13 cellular contexts compared by ENCODE assay signal in the genomic region with DNA sequence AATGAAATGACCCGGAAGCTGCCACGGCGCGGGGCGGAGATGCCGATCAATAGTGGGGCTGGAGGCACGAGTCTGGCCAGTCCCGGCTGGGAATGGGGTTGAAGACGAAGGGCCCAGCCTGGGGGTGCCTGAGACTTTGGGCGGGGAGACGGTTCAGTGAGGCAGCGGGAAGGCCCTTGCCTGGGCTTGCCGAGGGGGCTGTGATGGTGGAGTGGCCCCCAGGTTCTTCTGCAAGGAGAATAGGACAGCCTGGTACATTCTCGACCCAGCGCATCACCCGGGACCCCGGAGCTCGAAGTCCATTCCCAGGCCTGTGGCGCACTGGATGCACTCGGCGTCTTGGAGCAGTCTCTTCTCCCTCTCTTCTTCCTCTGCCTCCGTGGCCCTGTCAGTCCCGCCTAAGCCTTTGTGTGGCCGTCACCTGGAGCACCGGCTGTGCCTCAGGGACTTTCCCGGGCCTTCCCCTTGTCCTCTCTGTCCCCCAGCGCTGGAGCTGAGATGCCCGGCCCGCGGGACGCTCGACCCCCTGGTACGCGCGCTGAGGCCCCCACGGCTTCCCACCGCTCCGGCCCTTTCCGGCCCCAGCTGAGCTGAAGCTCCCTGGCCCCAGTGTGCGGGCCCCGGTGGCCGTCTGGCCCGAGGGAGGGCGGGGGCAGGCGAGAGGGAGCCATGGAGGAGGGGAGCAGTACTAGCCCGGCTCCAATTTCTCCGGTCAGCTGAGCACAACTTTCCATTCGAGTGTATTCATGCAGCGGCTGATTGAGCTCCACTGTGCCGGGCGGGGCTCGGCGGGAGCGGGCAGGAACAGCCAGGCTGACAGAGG. TPM values are rescaled to one million over a fixed set of nuclear protein-coding genes. Genes with fewer than 3 reads are reported as not detected.
DNase-seq lines count a peak whose midpoint lies in the region; ATAC-seq and TF ChIP-seq lines count a peak whose summit lies in the region.
"Had no signal": no experiment of that assay in that cellular context is flagged by ENCODE, and none has a peak within 500 bp of the region (broad histone marks: within the 10 kb centered on the region; RNA-seq: fewer than 3 reads in every experiment).

No MANE protein-coding gene starts in this region.

- ATAC-seq in Right ventricle myocardium inferior (no peak), left lung (peak; percentile 59), thoracic aorta (ENCODE audit: insufficient number of reproducible peaks, low FRiP score, low read depth) (no peak), HG02759 (IDR thresholded peaks at IDR 0.05; ENCODE audit: unreplicated experiment) (no peak)
- ATAC-seq: natural killer cell treated with Interleukin-12 subunit alpha and Interleukin-12 subunit beta and Interleukin-15 and Interleukin-18, amount 100 ng/mL, for 72 hours had no signal

- no peaks in the 10 kb centered on the region for H3K9me3 ChIP-seq in cardiac muscle cell (ENCODE audit: low read depth)
- H3K9me3 ChIP-seq in left lung: no peaks in the 10 kb centered on the region
- H3K9me3 ChIP-seq in thoracic aorta: no peaks in the 10 kb centered on the region
- no peaks in the 10 kb centered on the region for H3K9me3 ChIP-seq in esophagus squamous epithelium

- peak; percentile 52 to 82 for DNase-seq in cardiac muscle cell (ENCODE audit: low read depth in 1 of 2, low spot score in 1 of 2)
- no peak for DNase-seq in Right ventricle myocardium inferior (ENCODE audit: missing footprints)
- DNase-seq in caudate nucleus (lab: John Stamatoyannopoulos, UW): peak in 34 of 61 donors; percentile 5 to 78 (median 50)
- DNase-seq in left lung: peak in 1 of 2 donors; percentile 64
- DNase-seq in thoracic aorta (ENCODE audit: low spot score): no peak
- no peak for DNase-seq in activated CD4-positive, CD25-positive, alpha-beta regulatory T cell treated with anti-CD3 and anti-CD28 coated beads, Interleukin-2, amount 50 U/mL, for 72 hours
- DNase-seq in esophagus squamous epithelium (lab: John Stamatoyannopoulos, UW): no peak
- DNase-seq: stimulated activated CD8-positive, alpha-beta memory T cell treated with anti-CD3 and anti-CD28 coated beads, Interleukin-4, amount 100 ng/mL, for 48 hours had no signal

- peak overlapping the region; percentile 23 for H3K4me3 ChIP-seq in cardiac muscle cell
- no peak overlapping the region for H3K4me3 ChIP-seq in left lung
- peak overlapping the region; percentile 43 for H3K4me3 ChIP-seq in thoracic aorta
- H3K4me3 ChIP-seq in esophagus squamous epithelium: peak overlapping the region in 1 of 4 donors; percentile 45

- H3K27ac ChIP-seq in cardiac muscle cell (no peak overlapping the region), caudate nucleus (ENCODE audit: low read depth, low read length) (peak overlapping the region; percentile 68), left lung (no peak overlapping the region), thoracic aorta (no peak overlapping the region), esophagus squamous epithelium (no peak overlapping the region)
- H3K27ac ChIP-seq: dorsolateral prefrontal cortex had no signal

- H3K27me3 ChIP-seq in cardiac muscle cell (peaks cover 100% of the 10 kb centered on the region), left lung (peaks cover 70 to 99% of the 10 kb centered on the region in 2 donors), thoracic aorta (replicated peaks; ENCODE audit: insufficient read depth) (peaks cover 16% of the 10 kb centered on the region), esophagus squamous epithelium (peaks cover 12 to 100% (median 17%) of the 10 kb centered on the region in 4 donors)

- no peak for TF ChIP-seq POLR2A in esophagus squamous epithelium (IDR thresholded peaks at IDR 0.05)

- TF ChIP-seq CTCF in cardiac muscle cell (IDR thresholded peaks at IDR 0.05; ENCODE audit: low read depth, low read length) (no peak), left lung (IDR thresholded peaks at IDR 0.05) (no peak), thoracic aorta (IDR thresholded peaks at IDR 0.05) (no peak), esophagus squamous epithelium (IDR thresholded peaks at IDR 0.05) (no peak)

- WGBS in esophagus squamous epithelium, 2 donors: 13 to 16% methylated on average over 14 to 29 of the region's 54 CpGs

- intact Hi-C loops in Right ventricle myocardium inferior (cut with DNase I): loop anchor here (10.0 kb wide), 3 partner anchors 385 to 905 kb away; no protein-coding TSS in a partner anchor
- intact Hi-C loops in left lung (cut with DNase I): loop anchor here in 1 of 2 donors (10.0 kb wide), 2 partner anchors 475 to 555 kb away; no protein-coding TSS in a partner anchor
- intact Hi-C loops in esophagus squamous epithelium (cut with DNase I): loop anchor here (10.0 kb wide), 1 partner anchor 475 kb away; no protein-coding TSS in a partner anchor

- H3K4me1 ChIP-seq in cardiac muscle cell (ENCODE audit: low read depth): peaks cover 3% of the 10 kb centered on the region
- H3K4me1 ChIP-seq in left lung: peaks cover 9 to 16% of the 10 kb centered on the region in 2 donors
- H3K4me1 ChIP-seq in thoracic aorta (ENCODE audit: control insufficient read depth in 1 of 2, low read depth in 2 of 2): peaks cover 17 to 33% of the 10 kb centered on the region in 2 donors
- H3K4me1 ChIP-seq in esophagus squamous epithelium: peaks cover 22 to 45% (median 22%) of the 10 kb centered on the region in 3 donors

- H3K36me3 ChIP-seq in cardiac muscle cell (no peaks in the 10 kb centered on the region), left lung (no peaks in the 10 kb centered on the region), thoracic aorta (no peaks in the 10 kb centered on the region), esophagus squamous epithelium (no peaks in the 10 kb centered on the region)

RNA-seq across cellular contexts. Expression of gene SIX3, which starts 8.0 kb away (rescaled TPM):
- total RNA-seq in cardiac muscle cell (not detected in 2 replicates), Right ventricle myocardium inferior (not detected), left lung (not detected), thoracic aorta (under 1 TPM in 1 of 2 donors, not detected in 1; 0.14 TPM), esophagus squamous epithelium (not detected)
- polyA plus RNA-seq in cardiac muscle cell: not detected in 2 replicates
- total RNA-seq: LHCN-M2; natural killer cell treated with Interleukin-12 subunit alpha and Interleukin-12 subunit beta and Interleukin-15 and Interleukin-18, amount 100 ng/mL, for 72 hours had no signal
- polyA plus RNA-seq: AG04450 had no signal

RNA-seq across cellular contexts. Expression of gene SIX2, which starts 59.7 kb away (rescaled TPM):
- total RNA-seq in cardiac muscle cell (0.63 and 0.89 TPM in 2 replicates), Right ventricle myocardium inferior (0.65 TPM), left lung (under 1 TPM; 0.26 to 0.29 TPM), thoracic aorta (10 to 100 TPM in 1 of 2 donors, 1 to 10 TPM in 1; 6.6 to 13.5 TPM), esophagus squamous epithelium (under 1 TPM in 1 of 4 donors, not detected in 3; 0.19 TPM)
- 0.78 and 1.0 TPM in 2 replicates for polyA plus RNA-seq in cardiac muscle cell
- total RNA-seq: natural killer cell treated with Interleukin-12 subunit alpha and Interleukin-12 subunit beta and Interleukin-15 and Interleukin-18, amount 100 ng/mL, for 72 hours had no signal
- polyA plus RNA-seq: AG04450 had no signal

Comparison
In these comparisons a context has a peak if more than half of its experiments do, and no peak if none do; other contexts are left out.
1. DNase-seq: peak in cardiac muscle cell (2 of 2) and caudate nucleus (34 of 61); none in Right ventricle myocardium inferior (single experiment), thoracic aorta (single experiment), activated CD4-positive, CD25-positive, alpha-beta regulatory T cell treated with anti-CD3 and anti-CD28 coated beads, Interleukin-2, amount 50 U/mL, for 72 hours (single experiment) and esophagus squamous epithelium (single experiment).
2. H3K4me3 ChIP-seq: peak in cardiac muscle cell (single experiment) and thoracic aorta (single experiment); none in left lung (0 of 2).